8 cellular contexts compared by ENCODE assay signal in the genomic region with DNA sequence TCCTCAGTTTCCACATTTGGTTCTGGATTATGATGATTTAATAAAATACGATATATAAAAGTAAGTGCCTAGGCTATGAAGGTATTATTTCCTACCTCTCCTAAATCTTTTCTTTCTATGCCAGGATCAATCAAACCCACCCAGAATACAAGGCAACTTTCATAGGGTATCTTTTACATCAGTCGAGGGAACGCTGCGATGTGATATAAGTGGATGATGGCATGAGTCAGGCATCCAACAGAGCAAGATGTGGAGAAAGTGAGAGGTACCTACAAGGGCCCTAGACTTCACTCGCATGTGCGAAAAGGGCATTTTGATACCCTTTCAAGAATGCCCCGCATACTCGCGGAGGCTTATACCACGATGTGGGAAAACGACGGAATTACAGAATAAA. TPM values are rescaled to one million over a fixed set of nuclear protein-coding genes. Genes with fewer than 3 reads are reported as not detected.
A peak's percentile ranks its signal among the peaks of the same experiment; 100 is the strongest.
DNase-seq lines count a peak whose midpoint lies in the region; ATAC-seq and TF ChIP-seq lines count a peak whose summit lies in the region.

No MANE protein-coding gene starts in this region.

- POLR2A ChIA-PET in WTC11 (lab: Charles Lee): no interaction called here

- peaks cover 13% of the 10 kb centered on the region for H3K4me1 Mint-ChIP-seq in activated CD4-positive, alpha-beta T cell treated with anti-CD3 and anti-CD28 coated beads, Interleukin-2, amount 10 ng/mL, durations not matched to agents 24 days and 14 days
- peaks cover 15% of the 10 kb centered on the region for H3K4me1 Mint-ChIP-seq in WTC11
- peaks cover 5 to 17% of the 10 kb centered on the region in 2 donors for H3K4me1 Mint-ChIP-seq in stimulated activated naive B cell treated with anti-CD40 and anti-IgM and Interleukin-4, amounts not matched to agents 10 μg/mL and 1 μg/mL and 100 μg/mL, for 72 hours

- peaks cover 10% of the 10 kb centered on the region for H3K27me3 ChIP-seq in iPS DF 6.9 (ENCODE audit: control insufficient read depth, insufficient read depth, low read length)

- ATAC-seq in WTC11: no peak; the same call in 1 of the 2 replicates
- ATAC-seq in stimulated activated naive B cell treated with anti-CD40 and anti-IgM and Interleukin-4, amounts not matched to agents 10 μg/mL and 1 μg/mL and 100 μg/mL, for 72 hours (replicated peaks): peak in 1 of 2 donors; percentile 6
- no peak for ATAC-seq in GM19397 (IDR thresholded peaks at IDR 0.05; ENCODE audit: unreplicated experiment)

- H3K4me3 ChIP-seq in iPS DF 6.9 (ENCODE audit: low read length): peak overlapping the region; percentile 91; the same call in 1 of the 2 replicates

- H3K9me3 Mint-ChIP-seq in activated CD4-positive, alpha-beta T cell treated with anti-CD3 and anti-CD28 coated beads, Interleukin-2, amount 10 ng/mL, durations not matched to agents 24 days and 14 days: no peaks in the 10 kb centered on the region
- no peaks in the 10 kb centered on the region for H3K9me3 Mint-ChIP-seq in WTC11
- H3K9me3 Mint-ChIP-seq in stimulated activated naive B cell treated with anti-CD40 and anti-IgM and Interleukin-4, amounts not matched to agents 10 μg/mL and 1 μg/mL and 100 μg/mL, for 72 hours: no peaks in the 10 kb centered on the region

- H3K36me3 ChIP-seq in iPS DF 6.9 (ENCODE audit: control insufficient read depth, insufficient read depth, low read length): no peaks in the 10 kb centered on the region

- WGBS in iPS DF 6.9 (ENCODE audit: insufficient coverage, insufficient read length): no CpG with 5 or more reads among the region's 12 CpGs

- intact Hi-C loops in activated CD4-positive, alpha-beta T cell treated with anti-CD3 and anti-CD28 coated beads, Interleukin-2, amount 10 ng/mL, durations not matched to agents 24 days and 14 days (cut with micrococcal nuclease): loop anchor here (5.0 kb wide), 2 partner anchors 79 to 94 kb away; no protein-coding TSS in a partner anchor

- H3K36me3 Mint-ChIP-seq in activated CD4-positive, alpha-beta T cell treated with anti-CD3 and anti-CD28 coated beads, Interleukin-2, amount 10 ng/mL, durations not matched to agents 24 days and 14 days (ENCODE audit: low read depth): no peaks in the 10 kb centered on the region
- no peaks in the 10 kb centered on the region for H3K36me3 Mint-ChIP-seq in WTC11
- no peaks in the 10 kb centered on the region for H3K36me3 Mint-ChIP-seq in stimulated activated naive B cell treated with anti-CD40 and anti-IgM and Interleukin-4, amounts not matched to agents 10 μg/mL and 1 μg/mL and 100 μg/mL, for 72 hours

- H3K9me3 ChIP-seq in iPS DF 6.9 (ENCODE audit: control insufficient read depth, insufficient read depth, low read length): no peaks in the 10 kb centered on the region

- H3K4me3 Mint-ChIP-seq in activated CD4-positive, alpha-beta T cell treated with anti-CD3 and anti-CD28 coated beads, Interleukin-2, amount 10 ng/mL, durations not matched to agents 24 days and 14 days: peak overlapping the region; percentile 85
- H3K4me3 Mint-ChIP-seq in WTC11: peak overlapping the region; percentile 86
- peak overlapping the region; percentile 80 to 89 for H3K4me3 Mint-ChIP-seq in stimulated activated naive B cell treated with anti-CD40 and anti-IgM and Interleukin-4, amounts not matched to agents 10 μg/mL and 1 μg/mL and 100 μg/mL, for 72 hours

- CTCF ChIA-PET in WTC11 (lab: Charles Lee): interaction anchor here (1.5 kb wide), 1 partner anchor 759 kb away, joined by 3 read pairs; no protein-coding TSS in a partner anchor

- TF ChIP-seq CTCF in WTC11 (IDR thresholded peaks at IDR 0.05): no peak

- H3K4me1 ChIP-seq in iPS DF 6.9 (ENCODE audit: control insufficient read depth, insufficient read depth, low read length): no peaks in the 10 kb centered on the region; the same call in 1 of the 2 replicates

- peaks cover 64% of the 10 kb centered on the region for H3K27me3 Mint-ChIP-seq in activated CD4-positive, alpha-beta T cell treated with anti-CD3 and anti-CD28 coated beads, Interleukin-2, amount 10 ng/mL, durations not matched to agents 24 days and 14 days
- H3K27me3 Mint-ChIP-seq in WTC11 (ENCODE audit: low read depth): peaks cover 54% of the 10 kb centered on the region
- H3K27me3 Mint-ChIP-seq in stimulated activated naive B cell treated with anti-CD40 and anti-IgM and Interleukin-4, amounts not matched to agents 10 μg/mL and 1 μg/mL and 100 μg/mL, for 72 hours: peaks cover 57 to 58% of the 10 kb centered on the region in 2 donors

- no peak overlapping the region for H3K27ac ChIP-seq in iPS DF 6.9 (ENCODE audit: low read length)

- no peak for DNase-seq in activated CD4-positive, alpha-beta T cell treated with anti-CD3 and anti-CD28 coated beads, Interleukin-2, amount 10 ng/mL, durations not matched to agents 24 days and 14 days
- DNase-seq in activated CD4-positive, alpha-beta T cell treated with anti-CD3 and anti-CD28 coated beads, Interleukin-2, amount 50 U/mL, for 48 hours: no peak
- DNase-seq in WTC11 (ENCODE audit: low spot score) (no peak), iPS DF 6.9 (ENCODE audit: low read depth, low spot score) (no peak), NOMO-1 treated with DMSO at 0.1 percent for 48 hours (lab: John Stamatoyannopoulos, UW; ENCODE audit: unreplicated experiment) (no peak), NCI-H226 (no peak)
- no peak for DNase-seq in stimulated activated naive B cell treated with anti-CD40 and anti-IgM and Interleukin-4, amounts not matched to agents 10 μg/mL and 1 μg/mL and 100 μg/mL, for 72 hours

- H3K27ac Mint-ChIP-seq in activated CD4-positive, alpha-beta T cell treated with anti-CD3 and anti-CD28 coated beads, Interleukin-2, amount 10 ng/mL, durations not matched to agents 24 days and 14 days: peak overlapping the region; percentile 57
- no peak overlapping the region for H3K27ac Mint-ChIP-seq in WTC11
- no peak overlapping the region for H3K27ac Mint-ChIP-seq in stimulated activated naive B cell treated with anti-CD40 and anti-IgM and Interleukin-4, amounts not matched to agents 10 μg/mL and 1 μg/mL and 100 μg/mL, for 72 hours

TF ChIP-seq in WTC11, 78 proteins besides CTCF, POLR2A, EP300 and RAD21:
- TF ChIP-seq MYBL2 (CRISPR knock-in tag; IDR thresholded peaks at IDR 0.05): no peak
- TF ChIP-seq SP1 (CRISPR knock-in tag; conservative IDR thresholded peaks at IDR 0.05): no peak
- TF ChIP-seq SOX15 (CRISPR knock-in tag; IDR thresholded peaks at IDR 0.05): no peak
- TF ChIP-seq, protein P1, sequence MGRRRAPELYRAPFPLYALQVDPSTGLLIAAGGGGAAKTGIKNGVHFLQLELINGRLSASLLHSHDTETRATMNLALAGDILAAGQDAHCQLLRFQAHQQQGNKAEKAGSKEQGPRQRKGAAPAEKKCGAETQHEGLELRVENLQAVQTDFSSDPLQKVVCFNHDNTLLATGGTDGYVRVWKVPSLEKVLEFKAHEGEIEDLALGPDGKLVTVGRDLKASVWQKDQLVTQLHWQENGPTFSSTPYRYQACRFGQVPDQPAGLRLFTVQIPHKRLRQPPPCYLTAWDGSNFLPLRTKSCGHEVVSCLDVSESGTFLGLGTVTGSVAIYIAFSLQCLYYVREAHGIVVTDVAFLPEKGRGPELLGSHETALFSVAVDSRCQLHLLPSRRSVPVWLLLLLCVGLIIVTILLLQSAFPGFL (CRISPR knock-in tag; IDR thresholded peaks at IDR 0.05; ENCODE audit: borderline replicate concordance): no peak
- no peak for TF ChIP-seq OVOL2 (CRISPR knock-in tag; IDR thresholded peaks at IDR 0.05; ENCODE audit: borderline replicate concordance)
- TF ChIP-seq KAT7 (CRISPR knock-in tag; IDR thresholded peaks at IDR 0.05; ENCODE audit: borderline replicate concordance): no peak
- TF ChIP-seq, protein P2, sequence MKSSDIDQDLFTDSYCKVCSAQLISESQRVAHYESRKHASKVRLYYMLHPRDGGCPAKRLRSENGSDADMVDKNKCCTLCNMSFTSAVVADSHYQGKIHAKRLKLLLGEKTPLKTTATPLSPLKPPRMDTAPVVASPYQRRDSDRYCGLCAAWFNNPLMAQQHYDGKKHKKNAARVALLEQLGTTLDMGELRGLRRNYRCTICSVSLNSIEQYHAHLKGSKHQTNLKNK (CRISPR knock-in tag; IDR thresholded peaks at IDR 0.05): no peak
- TF ChIP-seq PRRX2 (CRISPR knock-in tag; IDR thresholded peaks at IDR 0.05): no peak

RNA-seq across cellular contexts. Expression of a gene that starts 0.7 kb away (rescaled TPM):
- total RNA-seq in activated CD4-positive, alpha-beta T cell treated with anti-CD3 and anti-CD28 coated beads, Interleukin-2, amount 10 ng/mL, durations not matched to agents 24 days and 14 days: 0.28 and 0.58 TPM in 2 replicates
- 5.9 to 7.9 TPM (median 7.7 TPM) in 3 replicates for total RNA-seq in WTC11 (2021)
